ENCODE assay signal across 8 cellular contexts in the genomic region with DNA sequence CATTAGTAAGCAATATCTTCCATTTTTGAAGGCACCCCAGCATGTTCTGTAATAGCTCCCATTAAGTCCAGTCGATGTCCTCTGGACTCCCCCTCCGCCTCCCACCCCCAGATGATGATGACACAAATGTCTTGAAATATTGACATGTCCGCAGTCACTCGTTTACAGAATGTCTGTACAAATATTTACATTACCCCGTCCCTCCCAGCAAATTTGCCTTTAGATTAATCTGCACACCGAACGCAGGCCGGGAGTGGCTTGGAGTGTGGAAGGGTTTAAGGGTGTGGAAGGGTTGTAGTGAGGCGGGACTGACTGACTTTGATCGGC. TPM values are rescaled to one million over a fixed set of nuclear protein-coding genes. Genes with fewer than 3 reads are reported as not detected.
DNase-seq lines count a peak whose midpoint lies in the region; ATAC-seq and TF ChIP-seq lines count a peak whose summit lies in the region.

No MANE protein-coding gene starts in this region.

- H3K4me3 ChIP-seq in GM23248 (peak overlapping the region; percentile 85), skeletal muscle tissue (ENCODE audit: low read length in 3 of 3) (peak overlapping the region; percentile 75 to 93 (median 86))

- 21 to 22% methylated on average over 10 of the region's 10 CpGs for WGBS in GM23248 (ENCODE audit: low coverage in 1 of 2, low lambda C conversion rate in 2 of 2, missing lambda C conversion rate in 2 of 2), 2 experiments

- H3K27ac ChIP-seq in GM23248 (peak overlapping the region; percentile 57), foreskin keratinocyte (peak overlapping the region; percentile 71), skeletal muscle tissue (ENCODE audit: low read depth, low read length) (peak overlapping the region; percentile 92)

- H3F3A ChIP-seq in GM23248 (ENCODE audit: insufficient read depth): peaks cover 15% of the 10 kb centered on the region; the same call in 1 of the 2 replicates

- H3K9ac ChIP-seq in GM23248 (peak overlapping the region; percentile 80), skeletal muscle tissue (ENCODE audit: low read depth in 1 of 3, low read length in 3 of 3) (peak overlapping the region; percentile 79 to 94 (median 88))

- H3K36me3 ChIP-seq in GM23248 (ENCODE audit: low read depth): no peaks in the 10 kb centered on the region
- H3K36me3 ChIP-seq in skeletal muscle tissue (ENCODE audit: control insufficient read depth in 3 of 3, insufficient read depth in 3 of 3, low read length in 3 of 3): no peaks in the 10 kb centered on the region

- no peaks in the 10 kb centered on the region for H4K20me1 ChIP-seq in GM23248 (ENCODE audit: insufficient read depth)

- in situ Hi-C loops in GM23248 (cut with MboI): no loop called here

- H3K27me3 ChIP-seq in GM23248 (replicated peaks; ENCODE audit: insufficient read depth) (no peaks in the 10 kb centered on the region), foreskin keratinocyte (no peaks in the 10 kb centered on the region), skeletal muscle tissue (ENCODE audit: control insufficient read depth in 3 of 3, insufficient read depth in 3 of 3, low read length in 3 of 3) (no peaks in the 10 kb centered on the region)

- H2AFZ ChIP-seq in GM23248: peak overlapping the region; percentile 91

- no peak for DNase-seq in GM23248
- DNase-seq in foreskin keratinocyte: no peak
- no peak for DNase-seq in foreskin melanocyte
- DNase-seq in NCI-H1048 (lab: John Stamatoyannopoulos, UW): no peak
- DNase-seq in C1 segment of cervical spinal cord (lab: John Stamatoyannopoulos, UW): no peak
- DNase-seq in KG1 (lab: John Stamatoyannopoulos, UW): no peak

- no peak for TF ChIP-seq CTCF in foreskin keratinocyte (conservative IDR thresholded peaks at IDR 0.05)

- H3K4me2 ChIP-seq in GM23248 (ENCODE audit: unreplicated experiment): peak overlapping the region; percentile 78

- peaks cover 26% of the 10 kb centered on the region for H3K79me2 ChIP-seq in GM23248 (ENCODE audit: insufficient read depth)

- no peaks in the 10 kb centered on the region for H3K9me2 ChIP-seq in GM23248 (ENCODE audit: insufficient read depth)

- no peaks in the 10 kb centered on the region for H3K9me3 ChIP-seq in GM23248 (ENCODE audit: low read depth)
- H3K9me3 ChIP-seq in skeletal muscle tissue (ENCODE audit: control insufficient read depth in 3 of 3, low read length in 3 of 3): no peaks in the 10 kb centered on the region

- H3K4me1 ChIP-seq in GM23248 (ENCODE audit: insufficient read depth): peaks cover 9% of the 10 kb centered on the region
- no peaks in the 10 kb centered on the region for H3K4me1 ChIP-seq in foreskin keratinocyte
- peaks cover 11 to 17% (median 12%) of the 10 kb centered on the region in 3 donors for H3K4me1 ChIP-seq in skeletal muscle tissue (ENCODE audit: control insufficient read depth in 3 of 3, insufficient read depth in 3 of 3, low read length in 3 of 3)

- peak; percentile 23 for ATAC-seq in SK-N-SH treated with all-trans-retinoic acid at 6 μM for 48 hours
- ATAC-seq in foreskin keratinocyte: peak; percentile 20

TF ChIP-seq in SK-N-SH treated with all-trans-retinoic acid at 6 μM for 48 hours, 23 proteins besides CTCF, POLR2A, EP300 and RAD21:
- TF ChIP-seq OSR1 (CRISPR knock-in tag; IDR thresholded peaks at IDR 0.05) (no peak), TCF4 (CRISPR knock-in tag; IDR thresholded peaks at IDR 0.05; ENCODE audit: borderline replicate concordance) (no peak), SNAI2 (CRISPR knock-in tag; IDR thresholded peaks at IDR 0.05) (no peak), ISL1 (CRISPR knock-in tag; IDR thresholded peaks at IDR 0.05) (no peak), ZC3H10 (CRISPR knock-in tag; IDR thresholded peaks at IDR 0.05) (no peak), ZNF8 (CRISPR knock-in tag; IDR thresholded peaks at IDR 0.05) (no peak), ARNTL (CRISPR knock-in tag; IDR thresholded peaks at IDR 0.05; ENCODE audit: borderline replicate concordance, low read depth) (no peak), ESRRG (CRISPR knock-in tag; IDR thresholded peaks at IDR 0.05) (no peak), ZFP3 (CRISPR knock-in tag; IDR thresholded peaks at IDR 0.05) (no peak), BACH2 (CRISPR knock-in tag; IDR thresholded peaks at IDR 0.05; ENCODE audit: borderline replicate concordance) (no peak), ZNF565 (CRISPR knock-in tag; conservative IDR thresholded peaks at IDR 0.05; ENCODE audit: low read depth) (no peak), GLIS3 (CRISPR knock-in tag; IDR thresholded peaks at IDR 0.05) (no peak), PPARA (CRISPR knock-in tag; IDR thresholded peaks at IDR 0.05; ENCODE audit: borderline replicate concordance) (no peak)
- TF ChIP-seq, protein P1, sequence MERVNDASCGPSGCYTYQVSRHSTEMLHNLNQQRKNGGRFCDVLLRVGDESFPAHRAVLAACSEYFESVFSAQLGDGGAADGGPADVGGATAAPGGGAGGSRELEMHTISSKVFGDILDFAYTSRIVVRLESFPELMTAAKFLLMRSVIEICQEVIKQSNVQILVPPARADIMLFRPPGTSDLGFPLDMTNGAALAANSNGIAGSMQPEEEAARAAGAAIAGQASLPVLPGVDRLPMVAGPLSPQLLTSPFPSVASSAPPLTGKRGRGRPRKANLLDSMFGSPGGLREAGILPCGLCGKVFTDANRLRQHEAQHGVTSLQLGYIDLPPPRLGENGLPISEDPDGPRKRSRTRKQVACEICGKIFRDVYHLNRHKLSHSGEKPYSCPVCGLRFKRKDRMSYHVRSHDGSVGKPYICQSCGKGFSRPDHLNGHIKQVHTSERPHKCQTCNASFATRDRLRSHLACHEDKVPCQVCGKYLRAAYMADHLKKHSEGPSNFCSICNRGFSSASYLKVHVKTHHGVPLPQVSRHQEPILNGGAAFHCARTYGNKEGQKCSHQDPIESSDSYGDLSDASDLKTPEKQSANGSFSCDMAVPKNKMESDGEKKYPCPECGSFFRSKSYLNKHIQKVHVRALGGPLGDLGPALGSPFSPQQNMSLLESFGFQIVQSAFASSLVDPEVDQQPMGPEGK (CRISPR knock-in tag; IDR thresholded peaks at IDR 0.05; ENCODE audit: borderline replicate concordance): no peak
- TF ChIP-seq, protein P2, sequence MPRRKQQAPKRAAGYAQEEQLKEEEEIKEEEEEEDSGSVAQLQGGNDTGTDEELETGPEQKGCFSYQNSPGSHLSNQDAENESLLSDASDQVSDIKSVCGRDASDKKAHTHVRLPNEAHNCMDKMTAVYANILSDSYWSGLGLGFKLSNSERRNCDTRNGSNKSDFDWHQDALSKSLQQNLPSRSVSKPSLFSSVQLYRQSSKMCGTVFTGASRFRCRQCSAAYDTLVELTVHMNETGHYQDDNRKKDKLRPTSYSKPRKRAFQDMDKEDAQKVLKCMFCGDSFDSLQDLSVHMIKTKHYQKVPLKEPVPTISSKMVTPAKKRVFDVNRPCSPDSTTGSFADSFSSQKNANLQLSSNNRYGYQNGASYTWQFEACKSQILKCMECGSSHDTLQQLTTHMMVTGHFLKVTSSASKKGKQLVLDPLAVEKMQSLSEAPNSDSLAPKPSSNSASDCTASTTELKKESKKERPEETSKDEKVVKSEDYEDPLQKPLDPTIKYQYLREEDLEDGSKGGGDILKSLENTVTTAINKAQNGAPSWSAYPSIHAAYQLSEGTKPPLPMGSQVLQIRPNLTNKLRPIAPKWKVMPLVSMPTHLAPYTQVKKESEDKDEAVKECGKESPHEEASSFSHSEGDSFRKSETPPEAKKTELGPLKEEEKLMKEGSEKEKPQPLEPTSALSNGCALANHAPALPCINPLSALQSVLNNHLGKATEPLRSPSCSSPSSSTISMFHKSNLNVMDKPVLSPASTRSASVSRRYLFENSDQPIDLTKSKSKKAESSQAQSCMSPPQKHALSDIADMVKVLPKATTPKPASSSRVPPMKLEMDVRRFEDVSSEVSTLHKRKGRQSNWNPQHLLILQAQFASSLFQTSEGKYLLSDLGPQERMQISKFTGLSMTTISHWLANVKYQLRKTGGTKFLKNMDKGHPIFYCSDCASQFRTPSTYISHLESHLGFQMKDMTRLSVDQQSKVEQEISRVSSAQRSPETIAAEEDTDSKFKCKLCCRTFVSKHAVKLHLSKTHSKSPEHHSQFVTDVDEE (CRISPR knock-in tag; IDR thresholded peaks at IDR 0.05): no peak
TF ChIP-seq in SK-N-SH treated with all-trans-retinoic acid at 6 μM for 48 hours: peak in this region for 0.

RNA-seq across cellular contexts. Expression of a gene that starts 0.9 kb away (rescaled TPM):
- 6.3 and 8.9 TPM in 2 replicates for total RNA-seq in GM23248 (2014; rRNA removed; shearing (Covaris generic))
- 10.6 and 11.8 TPM in 2 replicates for polyA plus RNA-seq in GM23248 (2016; fragmentation: Nextera tagmentation; extraction: Ambion mirVana)
- 11.7 and 11.8 TPM in 2 replicates for total RNA-seq in foreskin keratinocyte
- polyA plus RNA-seq in foreskin keratinocyte: 3.5 and 4.6 TPM in 2 replicates
- total RNA-seq in skeletal muscle tissue: 2.1 TPM
